9 cellular contexts compared by ENCODE assay signal in the genomic region with DNA sequence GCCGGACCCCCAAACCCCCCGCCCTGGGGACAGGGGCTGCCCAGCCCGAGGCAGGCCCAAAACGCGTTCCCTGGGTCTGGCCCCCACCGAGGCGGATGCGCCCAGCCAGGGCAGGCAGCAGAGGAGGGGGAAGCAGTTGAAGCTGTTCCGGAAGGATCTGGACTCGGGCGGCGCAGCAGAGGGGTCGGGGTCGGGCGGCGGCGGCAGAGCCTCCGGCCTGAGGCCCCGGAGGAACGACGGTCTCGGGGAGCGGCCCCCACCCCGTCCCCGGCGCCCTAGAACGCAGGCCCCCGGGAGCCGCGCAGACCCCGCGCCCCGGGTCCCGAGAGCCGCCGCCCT. TPM values are rescaled to one million over a fixed set of nuclear protein-coding genes. Genes with fewer than 3 reads are reported as not detected.
A peak's percentile ranks its signal among the peaks of the same experiment; 100 is the strongest.
DNase-seq lines count a peak whose midpoint lies in the region; ATAC-seq lines count a peak whose summit lies in the region.
"Had no signal": no experiment of that assay in that cellular context is flagged by ENCODE, and none has a peak within 500 bp of the region (broad histone marks: within the 10 kb centered on the region; RNA-seq: fewer than 3 reads in every experiment).

No MANE protein-coding gene starts in this region.

- peak; percentile 26 to 52 for ATAC-seq in activated T-cell treated with anti-CD3 and anti-CD28 coated beads, Interleukin-2, amount 50 U/mL, for 72 hours (replicated peaks in 1 of 2)
- peak; percentile 55 for ATAC-seq in stimulated activated naive CD8-positive, alpha-beta T cell treated with anti-CD3 and anti-CD28 coated beads, Interleukin-15, amount 100 ng/mL, for 72 hours
- ATAC-seq in HG02623 (IDR thresholded peaks at IDR 0.05; ENCODE audit: unreplicated experiment) (no peak), HG02938 (IDR thresholded peaks at IDR 0.05; ENCODE audit: unreplicated experiment) (no peak), HG02973 (IDR thresholded peaks at IDR 0.05; ENCODE audit: unreplicated experiment) (no peak)

- 0 out of 2 replicates have a peak, but pooled peaks cover 2% of the 10 kb centered on the region for H3K4me1 ChIP-seq in iPS DF 6.9 (ENCODE audit: control insufficient read depth, insufficient read depth, low read length)

- peak overlapping the region; percentile 73 to 78 for H3K4me3 Mint-ChIP-seq in activated T-cell treated with anti-CD3 and anti-CD28 coated beads, Interleukin-2, amount 50 U/mL, for 72 hours
- peak overlapping the region; percentile 78 to 81 for H3K4me3 Mint-ChIP-seq in stimulated activated naive CD8-positive, alpha-beta T cell treated with anti-CD3 and anti-CD28 coated beads, Interleukin-15, amount 100 ng/mL, for 72 hours

- no CpG with 5 or more reads among the region's 36 CpGs for WGBS in iPS DF 6.9 (ENCODE audit: insufficient coverage, insufficient read length)

- no peak overlapping the region for H3K27ac Mint-ChIP-seq in activated T-cell treated with anti-CD3 and anti-CD28 coated beads, Interleukin-2, amount 50 U/mL, for 72 hours
- peak overlapping the region in 1 of 2 donors; percentile 86 for H3K27ac Mint-ChIP-seq in stimulated activated naive CD8-positive, alpha-beta T cell treated with anti-CD3 and anti-CD28 coated beads, Interleukin-15, amount 100 ng/mL, for 72 hours

- H3K27ac ChIP-seq in iPS DF 6.9 (ENCODE audit: low read length), result no peak overlapping the region
- H3K27ac ChIP-seq: SK-N-MC had no signal

- peaks cover 8% of the 10 kb centered on the region for H3K27me3 Mint-ChIP-seq in activated T-cell treated with anti-CD3 and anti-CD28 coated beads, Interleukin-2, amount 50 U/mL, for 72 hours (ENCODE audit: low read depth)
- peaks cover 3% of the 10 kb centered on the region for H3K27me3 Mint-ChIP-seq in stimulated activated naive CD8-positive, alpha-beta T cell treated with anti-CD3 and anti-CD28 coated beads, Interleukin-15, amount 100 ng/mL, for 72 hours

- peak; percentile 30 for DNase-seq in activated CD4-positive, alpha-beta T cell treated with anti-CD3 and anti-CD28 coated beads for 48 hours
- no peak for DNase-seq in activated CD4-positive, alpha-beta T cell treated with anti-CD3 and anti-CD28 coated beads for 1 hour
- DNase-seq in activated T-cell treated with anti-CD3 and anti-CD28 coated beads, Interleukin-2, amount 50 U/mL, for 72 hours, result peak in 1 of 2 donors; percentile 21
- no peak for DNase-seq in iPS DF 6.9 (ENCODE audit: low read depth, low spot score)
- DNase-seq in stimulated activated naive CD8-positive, alpha-beta T cell treated with anti-CD3 and anti-CD28 coated beads, Interleukin-15, amount 100 ng/mL, for 72 hours, result peak; percentile 32 to 39

- no peaks in the 10 kb centered on the region for H3K9me3 Mint-ChIP-seq in activated T-cell treated with anti-CD3 and anti-CD28 coated beads, Interleukin-2, amount 50 U/mL, for 72 hours
- no peaks in the 10 kb centered on the region for H3K9me3 Mint-ChIP-seq in stimulated activated naive CD8-positive, alpha-beta T cell treated with anti-CD3 and anti-CD28 coated beads, Interleukin-15, amount 100 ng/mL, for 72 hours

- peak overlapping the region; percentile 17; the same call in 1 of the 2 replicates for H3K4me3 ChIP-seq in iPS DF 6.9 (ENCODE audit: low read length)
- H3K4me3 ChIP-seq: SK-N-MC had no signal

- H3K4me1 Mint-ChIP-seq in activated T-cell treated with anti-CD3 and anti-CD28 coated beads, Interleukin-2, amount 50 U/mL, for 72 hours (ENCODE audit: low read depth), result no peaks in the 10 kb centered on the region
- H3K4me1 Mint-ChIP-seq in stimulated activated naive CD8-positive, alpha-beta T cell treated with anti-CD3 and anti-CD28 coated beads, Interleukin-15, amount 100 ng/mL, for 72 hours, result peaks cover 20% of the 10 kb centered on the region

- H3K27me3 ChIP-seq in iPS DF 6.9 (ENCODE audit: control insufficient read depth, insufficient read depth, low read length), result peaks cover 10% of the 10 kb centered on the region; the same call in 1 of the 2 replicates

- H3K36me3 ChIP-seq in iPS DF 6.9 (ENCODE audit: control insufficient read depth, insufficient read depth, low read length), result no peaks in the 10 kb centered on the region

- no peaks in the 10 kb centered on the region for H3K9me3 ChIP-seq in iPS DF 6.9 (ENCODE audit: control insufficient read depth, insufficient read depth, low read length)

- H3K36me3 Mint-ChIP-seq in activated T-cell treated with anti-CD3 and anti-CD28 coated beads, Interleukin-2, amount 50 U/mL, for 72 hours (ENCODE audit: insufficient read depth in 2 of 2), result no peaks in the 10 kb centered on the region

RNA-seq across cellular contexts. Expression of a gene that starts 22.9 kb away (rescaled TPM):
- 10 to 100 TPM; 12.2 to 13.8 TPM for total RNA-seq in activated T-cell treated with anti-CD3 and anti-CD28 coated beads, Interleukin-2, amount 50 U/mL, for 72 hours

RNA-seq across cellular contexts. Expression of a gene that starts 47.4 kb away (rescaled TPM):
- total RNA-seq in activated T-cell treated with anti-CD3 and anti-CD28 coated beads, Interleukin-2, amount 50 U/mL, for 72 hours, result under 1 TPM; 0.34 to 0.65 TPM

Comparison
In these comparisons a context has a peak if more than half of its experiments do, and no peak if none do; other contexts are left out.
1. DNase-seq: peak in activated CD4-positive, alpha-beta T cell treated with anti-CD3 and anti-CD28 coated beads for 48 hours (single experiment) and stimulated activated naive CD8-positive, alpha-beta T cell treated with anti-CD3 and anti-CD28 coated beads, Interleukin-15, amount 100 ng/mL, for 72 hours (2 of 2); none in activated CD4-positive, alpha-beta T cell treated with anti-CD3 and anti-CD28 coated beads for 1 hour (single experiment) and iPS DF 6.9 (single experiment).
2. ATAC-seq: peak in activated T-cell treated with anti-CD3 and anti-CD28 coated beads, Interleukin-2, amount 50 U/mL, for 72 hours (2 of 2) and stimulated activated naive CD8-positive, alpha-beta T cell treated with anti-CD3 and anti-CD28 coated beads, Interleukin-15, amount 100 ng/mL, for 72 hours (single experiment); none in HG02623 (single experiment), HG02938 (single experiment) and HG02973 (single experiment).